1 cellular context compared by ENCODE assay signal in genomic region chr12:114659084-114659483, GRCh38.
TF ChIP-seq lines count a peak whose summit lies in the region.

No MANE protein-coding gene starts in this region.

TF ChIP-seq in IMR-90, 13 proteins besides CTCF, POLR2A, EP300 and RAD21:
- TF ChIP-seq MAZ (IDR thresholded peaks at IDR 0.05; ENCODE audit: borderline replicate concordance, low read depth, low read length): no peak
TF ChIP-seq in IMR-90: peak in this region for 0.
